3 cellular contexts compared by ENCODE assay signal in the genomic region with DNA sequence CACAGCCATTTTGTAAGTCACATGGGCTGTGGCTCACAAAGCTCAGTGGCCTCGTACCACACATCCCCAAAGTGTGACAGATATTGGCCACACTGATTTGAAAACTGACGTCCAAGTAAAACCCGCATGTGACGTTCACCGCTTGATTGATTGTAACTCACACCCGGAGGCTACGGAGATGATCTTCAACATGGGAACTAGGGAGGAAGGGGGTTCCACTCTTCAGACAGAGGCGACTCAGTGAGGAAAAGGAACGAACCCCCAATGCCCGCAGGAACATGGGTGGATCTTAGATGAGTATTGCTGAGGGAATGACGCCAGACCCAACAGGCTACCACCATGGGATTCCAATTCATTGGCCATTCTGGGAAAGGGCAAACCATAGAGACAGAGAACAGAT. TPM values are rescaled to one million over a fixed set of nuclear protein-coding genes. Genes with fewer than 3 reads are reported as not detected.
"Had no signal": no experiment of that assay in that cellular context is flagged by ENCODE, and none has a peak within 500 bp of the region (broad histone marks: within the 10 kb centered on the region; RNA-seq: fewer than 3 reads in every experiment).

No MANE protein-coding gene starts in this region.

RNA-seq across cellular contexts. Expression of a gene that starts 7.2 kb away (rescaled TPM):
- total RNA-seq: GM23248, H4, HFFc6 had no signal
- polyA plus RNA-seq: GM23248 had no signal
